Comparison of ENCODE assay signal across 25 cellular contexts in the genomic region with DNA sequence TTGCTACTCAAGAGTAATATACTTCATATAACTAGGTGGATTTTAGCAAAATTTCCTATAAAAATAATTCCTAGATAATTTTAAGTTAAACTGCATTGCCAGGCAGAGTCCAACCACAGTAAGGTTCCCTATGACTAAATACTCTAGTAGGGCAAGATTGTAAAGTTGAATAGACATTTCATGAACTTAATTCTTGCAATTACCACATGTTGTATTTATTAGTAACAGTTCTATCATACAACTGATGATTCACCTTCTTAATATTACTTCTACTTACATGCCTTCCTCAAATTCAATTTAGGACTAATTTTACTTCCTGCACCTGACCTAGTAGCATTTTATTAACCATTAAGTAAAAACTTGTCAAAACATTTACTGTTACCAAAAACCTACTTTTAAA.
"Had no signal": no experiment of that assay in that cellular context is flagged by ENCODE, and none has a peak within 500 bp of the region (broad histone marks: within the 10 kb centered on the region; RNA-seq: fewer than 3 reads in every experiment).

No MANE protein-coding gene starts in this region.

- H3K9me3 ChIP-seq: adrenal gland, ascending aorta, left ventricle myocardium inferior, prostate gland, stomach, suprapubic skin, tibial nerve had no signal

- H3K27ac Mint-ChIP-seq: activated naive CD8-positive, alpha-beta T cell; activated T-helper 2 cell treated with anti-CD3 and anti-CD28 coated beads, Interferon-gamma antibody, Interleukin-2, Interleukin-4, amounts not matched to agents 10 μg/mL and 5 μg/mL and 100 μg/mL, durations not matched to agents 14 hours and 24 hours and 36 hours; effector memory CD8-positive, alpha-beta T cell; mesothelial cell of epicardium; natural killer cell; stimulated activated memory B cell treated with anti-CD40 and anti-IgM and Interleukin-4, amounts not matched to agents 10 μg/mL and 1 μg/mL and 100 μg/mL, for 72 hours had no signal

- H3K27me3 Mint-ChIP-seq: activated naive CD8-positive, alpha-beta T cell; effector memory CD8-positive, alpha-beta T cell; stimulated activated memory B cell treated with anti-CD40 and anti-IgM and Interleukin-4, amounts not matched to agents 10 μg/mL and 1 μg/mL and 100 μg/mL, for 72 hours had no signal

- H3K4me3 ChIP-seq: adrenal gland, ascending aorta, left ventricle myocardium inferior, prostate gland, skin epidermis, stomach, suprapubic skin, tibial nerve had no signal

- H3K9me3 Mint-ChIP-seq: activated T-cell treated with anti-CD3 and anti-CD28 coated beads, Interleukin-2, amount 50 U/mL, for 4 hours; activated T-helper 2 cell treated with anti-CD3 and anti-CD28 coated beads, Interferon-gamma antibody, Interleukin-2, Interleukin-4, amounts not matched to agents 10 μg/mL and 5 μg/mL and 100 μg/mL, durations not matched to agents 14 hours and 24 hours and 36 hours; effector memory CD8-positive, alpha-beta T cell; mesothelial cell of epicardium; natural killer cell; stimulated activated memory B cell treated with anti-CD40 and anti-IgM and Interleukin-4, amounts not matched to agents 10 μg/mL and 1 μg/mL and 100 μg/mL, for 72 hours had no signal

- H3K36me3 Mint-ChIP-seq: activated naive CD8-positive, alpha-beta T cell; mesothelial cell of epicardium; natural killer cell; stimulated activated memory B cell treated with anti-CD40 and anti-IgM and Interleukin-4, amounts not matched to agents 10 μg/mL and 1 μg/mL and 100 μg/mL, for 72 hours had no signal

- H3K4me1 Mint-ChIP-seq: mesothelial cell of epicardium; natural killer cell; stimulated activated memory B cell treated with anti-CD40 and anti-IgM and Interleukin-4, amounts not matched to agents 10 μg/mL and 1 μg/mL and 100 μg/mL, for 72 hours had no signal

- H3K27ac ChIP-seq: adrenal gland, ascending aorta, brain microvascular endothelial cell, left ventricle myocardium inferior, prostate gland, skin epidermis, stomach, suprapubic skin, tibial nerve had no signal

- H3K27me3 ChIP-seq: adrenal gland, ascending aorta, brain microvascular endothelial cell, stomach, suprapubic skin, tibial nerve had no signal

- FAIRE-seq: colon had no signal

- H3K36me3 ChIP-seq: adrenal gland, ascending aorta, brain microvascular endothelial cell, left ventricle myocardium inferior, prostate gland, stomach, suprapubic skin, tibial nerve had no signal

- H3K4me1 ChIP-seq: adrenal gland, ascending aorta, prostate gland, suprapubic skin, tibial nerve had no signal

- DNase-seq: activated CD8-positive, alpha-beta memory T cell treated with anti-CD3 and anti-CD28 coated beads, Interleukin-2, amount 50 U/mL, for 48 hours; activated naive CD4-positive, alpha-beta T cell; activated T-cell treated with anti-CD3 and anti-CD28 coated beads, Interleukin-2, amount 50 U/mL, for 4 hours; adrenal gland; brain microvascular endothelial cell; central memory CD4-positive, alpha-beta T cell; effector memory CD8-positive, alpha-beta T cell; foreskin melanocyte; kidney glomerular epithelial cell; left ventricle myocardium inferior; natural killer cell; right cardiac atrium; stimulated activated CD4-positive, alpha-beta T cell treated with anti-CD3 and anti-CD28 coated beads, Interleukin-1b, Interleukin-23, amount 100 ng/mL, for 48 hours; stomach; T-helper 9 cell had no signal

- H3K4me3 Mint-ChIP-seq: activated naive CD8-positive, alpha-beta T cell; activated T-cell treated with anti-CD3 and anti-CD28 coated beads, Interleukin-2, amount 50 U/mL, for 4 hours; effector memory CD8-positive, alpha-beta T cell; mesothelial cell of epicardium; natural killer cell; stimulated activated memory B cell treated with anti-CD40 and anti-IgM and Interleukin-4, amounts not matched to agents 10 μg/mL and 1 μg/mL and 100 μg/mL, for 72 hours had no signal

- ATAC-seq: effector memory CD8-positive, alpha-beta T cell; natural killer cell; right cardiac atrium; stimulated activated memory B cell treated with anti-CD40 and anti-IgM and Interleukin-4, amounts not matched to agents 10 μg/mL and 1 μg/mL and 100 μg/mL, for 72 hours had no signal
